In genomic region chr5:82308416-82308815, GRCh38 we compare ENCODE assay signal across 19 cellular contexts. TPM values are rescaled to one million over a fixed set of nuclear protein-coding genes. Genes with fewer than 3 reads are reported as not detected.
A peak's percentile ranks its signal among the peaks of the same experiment; 100 is the strongest.
DNase-seq lines count a peak whose midpoint lies in the region; ATAC-seq and TF ChIP-seq lines count a peak whose summit lies in the region.
"Had no signal": no experiment of that assay in that cellular context is flagged by ENCODE, and none has a peak within 500 bp of the region (broad histone marks: within the 10 kb centered on the region; RNA-seq: fewer than 3 reads in every experiment).

No MANE protein-coding gene starts in this region.

- TF ChIP-seq EP300 in SK-N-SH (IDR thresholded peaks at IDR 0.05; ENCODE audit: borderline replicate concordance in 1 of 2, low read depth in 1 of 2, low read length in 1 of 2), result no peak

- TF ChIP-seq RAD21 in SK-N-SH (IDR thresholded peaks at IDR 0.05; ENCODE audit: low read length), result no peak

- H4K20me1 ChIP-seq in SK-N-SH (ENCODE audit: insufficient read depth), result no peaks in the 10 kb centered on the region
- H4K20me1 ChIP-seq in smooth muscle cell (ENCODE audit: low read depth), result no peaks in the 10 kb centered on the region
- H4K20me1 ChIP-seq: BLaER1 treated with 17β-estradiol and CSF1 and Interleukin-3, amounts not matched to agents 10 nM and 100 nM had no signal

- H3K27ac Mint-ChIP-seq in endodermal cell, result no peak overlapping the region
- H3K27ac Mint-ChIP-seq: CD14-positive monocyte; CD4-positive, alpha-beta T cell; CD8-positive, alpha-beta memory T cell; GM23338 had no signal

- H3K27me3 ChIP-seq in SK-N-SH (ENCODE audit: insufficient read depth), result no peaks in the 10 kb centered on the region
- no peaks in the 10 kb centered on the region for H3K27me3 ChIP-seq in endodermal cell (ENCODE audit: control insufficient read depth, insufficient read depth, low read length, poor library complexity, severe bottlenecking)
- no peaks in the 10 kb centered on the region for H3K27me3 ChIP-seq in smooth muscle cell (ENCODE audit: low read depth)
- H3K27me3 ChIP-seq: BE2C; BLaER1 treated with 17β-estradiol and CSF1 and Interleukin-3, amounts not matched to agents 10 nM and 100 nM had no signal

- H3K36me3 ChIP-seq in SK-N-SH (replicated peaks in 1 of 2; ENCODE audit: control insufficient read depth in 1 of 2, insufficient read depth in 2 of 2, low read length in 1 of 2), result no peaks in the 10 kb centered on the region
- no peaks in the 10 kb centered on the region for H3K36me3 ChIP-seq in endodermal cell (ENCODE audit: control insufficient read depth, insufficient read depth, low read length)
- H3K36me3 ChIP-seq in smooth muscle cell (ENCODE audit: low read depth), result no peaks in the 10 kb centered on the region
- H3K36me3 ChIP-seq: BE2C; BLaER1 treated with 17β-estradiol and CSF1 and Interleukin-3, amounts not matched to agents 10 nM and 100 nM; HAP-1 had no signal

- CTCF ChIA-PET in SK-N-SH (lab: Yijun Ruan, JAX), result interaction anchor here (0.7 kb wide), 1 partner anchor 1259 kb away, joined by 3 read pairs; no protein-coding TSS in a partner anchor

- POLR2A ChIA-PET in SK-N-SH (lab: Yijun Ruan, JAX), result no interaction called here

- H3K4me3 ChIP-seq in SK-N-SH (ENCODE audit: low read depth in 2 of 2, low read length in 1 of 2) (no peak overlapping the region), endodermal cell (ENCODE audit: low read length) (peak overlapping the region; percentile 0), smooth muscle cell (no peak overlapping the region)
- H3K4me3 ChIP-seq: BLaER1 treated with 17β-estradiol and CSF1 and Interleukin-3, amounts not matched to agents 10 nM and 100 nM; GM23338; HAP-1 had no signal

- H3K4me3 Mint-ChIP-seq in endodermal cell, result no peak overlapping the region
- H3K4me3 Mint-ChIP-seq: CD14-positive monocyte; CD4-positive, alpha-beta T cell; CD8-positive, alpha-beta memory T cell; GM23338 had no signal

- no peak overlapping the region for H3K27ac ChIP-seq in SK-N-SH (ENCODE audit: low read depth in 2 of 2, low read length in 1 of 2)
- no peak overlapping the region for H3K27ac ChIP-seq in endodermal cell (ENCODE audit: low read depth, low read length)
- peak overlapping the region; percentile 74 for H3K27ac ChIP-seq in smooth muscle cell (ENCODE audit: low read depth)
- H3K27ac ChIP-seq: 22Rv1; BLaER1 treated with 17β-estradiol and CSF1 and Interleukin-3, amounts not matched to agents 10 nM and 100 nM had no signal

- H3K9ac ChIP-seq in SK-N-SH (no peak overlapping the region), endodermal cell (ENCODE audit: extremely low read depth, low read length, poor library complexity, severe bottlenecking) (no peak overlapping the region), smooth muscle cell (ENCODE audit: low read depth) (no peak overlapping the region)
- H3K9ac ChIP-seq: BLaER1 treated with 17β-estradiol and CSF1 and Interleukin-3, amounts not matched to agents 10 nM and 100 nM had no signal

- ATAC-seq in SK-N-SH treated with all-trans-retinoic acid at 6 μM for 48 hours (no peak), HG02970 (IDR thresholded peaks at IDR 0.05; ENCODE audit: low FRiP score, unreplicated experiment) (no peak)
- ATAC-seq: GM23338 had no signal

- DNase-seq in SK-N-SH (no peak), endodermal cell (no peak), smooth muscle cell (lab: John Stamatoyannopoulos, UW; ENCODE audit: unreplicated experiment) (no peak), NCI-H2171 (lab: John Stamatoyannopoulos, UW) (no peak)
- DNase-seq: ACHN; AML-193; BE2C; CD4-positive, alpha-beta T cell; CD8-positive, alpha-beta memory T cell; DMS53; DMS79 treated with DMSO at 0.1 percent for 48 hours; GF-D8 had no signal

- H3K9me2 ChIP-seq in SK-N-SH, result no peaks in the 10 kb centered on the region

- H3K27me3 Mint-ChIP-seq in endodermal cell (ENCODE audit: insufficient read depth), result peaks cover 7% of the 10 kb centered on the region
- H3K27me3 Mint-ChIP-seq: CD4-positive, alpha-beta T cell had no signal

- TF ChIP-seq CTCF in SK-N-SH (IDR thresholded peaks at IDR 0.05) (no peak), endodermal cell (conservative IDR thresholded peaks at IDR 0.05) (no peak), smooth muscle cell (IDR thresholded peaks at IDR 0.05; ENCODE audit: borderline replicate concordance, insufficient read depth, poor library complexity, severe bottlenecking) (no peak)

- H3K9me3 Mint-ChIP-seq in endodermal cell, result peaks cover 16% of the 10 kb centered on the region
- H3K9me3 Mint-ChIP-seq: CD4-positive, alpha-beta T cell had no signal

- H3K36me3 Mint-ChIP-seq in endodermal cell (ENCODE audit: low read depth), result peaks cover 6% of the 10 kb centered on the region

- H3K4me2 ChIP-seq in SK-N-SH (no peak overlapping the region), smooth muscle cell (peak overlapping the region; percentile 72)
- H3K4me2 ChIP-seq: BLaER1 treated with 17β-estradiol and CSF1 and Interleukin-3, amounts not matched to agents 10 nM and 100 nM; GM23338 had no signal

- no peaks in the 10 kb centered on the region for H3K9me3 ChIP-seq in SK-N-SH
- peaks cover 17% of the 10 kb centered on the region for H3K9me3 ChIP-seq in endodermal cell (ENCODE audit: control insufficient read depth, low read length)
- no peaks in the 10 kb centered on the region for H3K9me3 ChIP-seq in smooth muscle cell (replicated peaks; ENCODE audit: low read depth)
- H3K9me3 ChIP-seq: BE2C, HAP-1 had no signal

- H3F3A ChIP-seq in SK-N-SH (replicated peaks; ENCODE audit: insufficient read depth) (no peaks in the 10 kb centered on the region), smooth muscle cell (ENCODE audit: low read depth) (peaks cover 19% of the 10 kb centered on the region)

- H3K79me2 ChIP-seq in SK-N-SH (ENCODE audit: insufficient read depth) (no peaks in the 10 kb centered on the region), smooth muscle cell (ENCODE audit: low read depth) (no peaks in the 10 kb centered on the region)

- no peak overlapping the region for H2AFZ ChIP-seq in SK-N-SH (ENCODE audit: low read depth)
- H2AFZ ChIP-seq in smooth muscle cell (ENCODE audit: low read depth), result no peak overlapping the region
- H2AFZ ChIP-seq: GM23338 had no signal

- H3K4me1 Mint-ChIP-seq in endodermal cell, result peaks cover 30% of the 10 kb centered on the region
- H3K4me1 Mint-ChIP-seq: CD14-positive monocyte; CD8-positive, alpha-beta memory T cell had no signal

- 93% methylated on average over 1 of the region's 1 CpG for WGBS in SK-N-SH (ENCODE audit: low lambda C conversion rate)
- 100% methylated on average over 1 of the region's 1 CpG; no CpG with 5 or more reads in 1 of the 2 experiments for WGBS in endodermal cell (ENCODE audit: insufficient coverage in 1 of 2, insufficient read length in 1 of 2), 2 experiments
- WGBS in smooth muscle cell (ENCODE audit: low lambda C conversion rate), result 96% methylated on average over 1 of the region's 1 CpG

- peaks cover 8% of the 10 kb centered on the region in 2 experiments; a peak in 3 of 4 replicates for H3K4me1 ChIP-seq in SK-N-SH (ENCODE audit: control insufficient read depth in 1 of 2, insufficient read depth in 2 of 2, low read depth in 1 of 2, low read length in 1 of 2)
- H3K4me1 ChIP-seq in endodermal cell (ENCODE audit: control insufficient read depth, insufficient read depth, low read length), result peaks cover 10% of the 10 kb centered on the region
- peaks cover 52% of the 10 kb centered on the region for H3K4me1 ChIP-seq in smooth muscle cell (ENCODE audit: low read depth)
- H3K4me1 ChIP-seq: BE2C; BLaER1 treated with 17β-estradiol and CSF1 and Interleukin-3, amounts not matched to agents 10 nM and 100 nM had no signal

TF ChIP-seq in SK-N-SH treated with all-trans-retinoic acid at 6 μM for 48 hours, 23 proteins besides CTCF, POLR2A, EP300 and RAD21:
- TF ChIP-seq ZNF8 (CRISPR knock-in tag; IDR thresholded peaks at IDR 0.05) (peak; percentile 97), TCF4 (CRISPR knock-in tag; IDR thresholded peaks at IDR 0.05; ENCODE audit: borderline replicate concordance) (no peak)

TF ChIP-seq in SK-N-SH, 30 proteins besides CTCF, POLR2A, EP300 and RAD21 (continues in another document):
- TF ChIP-seq REST (IDR thresholded peaks at IDR 0.05; ENCODE audit: low read depth, low read length) (no peak), EZH2phosphoT487 (IDR thresholded peaks at IDR 0.05; ENCODE audit: borderline replicate concordance, low read depth) (no peak), POLR2AphosphoS5 (IDR thresholded peaks at IDR 0.05; ENCODE audit: low read depth, low read length) (no peak), JUND (IDR thresholded peaks at IDR 0.05) (no peak), MAX (IDR thresholded peaks at IDR 0.05; ENCODE audit: low read depth) (no peak)

RNA-seq across cellular contexts. Expression of gene RPS23, which starts 30.3 kb away (rescaled TPM):
- polyA plus RNA-seq in SK-N-SH (2012; rRNA removed), result 5,671 and 6,732 TPM in 2 replicates
- polyA plus RNA-seq in SK-N-SH (2012; cell fraction: cytosol; rRNA removed), result 8,905 and 12,338 TPM in 2 replicates
- polyA plus RNA-seq in SK-N-SH (2012; cell fraction: nucleus; rRNA removed), result 1,097 and 1,261 TPM in 2 replicates
- total RNA-seq in endodermal cell, result 1,000 to 10,000 TPM; 2,365 to 2,370 TPM
- 2,700 TPM for polyA plus RNA-seq in endodermal cell (2013, experiment 1 of 2)
- 2,427 TPM for polyA plus RNA-seq in endodermal cell (2013, experiment 2 of 2)
- total RNA-seq in smooth muscle cell, result 2,914 and 3,121 TPM in 2 replicates
- polyA plus RNA-seq in smooth muscle cell, result 809 and 818 TPM in 2 replicates
